In the genomic region with DNA sequence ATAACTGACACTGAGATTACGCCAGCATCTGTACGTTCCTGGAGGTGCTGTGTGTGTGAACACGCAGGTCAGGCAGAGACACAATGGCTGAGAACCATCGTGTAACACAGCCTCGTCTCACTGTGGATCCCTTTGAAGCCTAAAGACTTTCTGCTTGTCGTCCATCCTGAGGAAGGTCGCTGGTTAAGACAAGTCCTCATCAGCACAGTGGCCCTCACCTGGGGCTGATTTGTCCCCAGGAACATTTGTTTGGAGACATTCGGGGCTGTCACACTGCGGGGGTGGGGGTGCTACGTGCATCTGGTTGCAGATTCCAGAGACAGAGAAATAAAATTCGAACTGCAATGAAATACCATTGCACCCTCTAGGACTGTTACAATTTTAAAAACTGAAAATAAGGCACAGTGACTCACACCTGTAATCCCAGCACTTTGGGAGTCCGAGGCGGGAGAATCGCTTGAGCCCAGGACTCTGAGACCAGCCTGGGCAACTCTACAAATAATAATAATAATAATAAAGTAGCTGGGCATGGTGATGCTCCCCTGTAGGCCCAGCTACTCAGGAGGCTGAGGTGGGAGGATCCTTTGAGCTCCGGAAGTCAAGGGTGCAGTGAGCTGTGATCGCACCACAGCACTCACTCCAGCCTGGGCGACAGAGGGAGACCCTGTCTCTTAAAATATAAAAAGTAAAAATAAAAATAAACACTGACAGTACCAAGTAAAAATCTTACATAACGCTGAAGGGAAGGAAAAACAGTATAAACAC, we compare ENCODE assay signal across 18 cellular contexts.
"Had no signal": no experiment of that assay in that cellular context is flagged by ENCODE, and none has a peak within 500 bp of the region (broad histone marks: within the 10 kb centered on the region; RNA-seq: fewer than 3 reads in every experiment).

No MANE protein-coding gene starts in this region.

- H3K4me3 ChIP-seq: heart left ventricle, left ventricle myocardium inferior, transverse colon had no signal

- H3K27me3 ChIP-seq: heart left ventricle, transverse colon had no signal

- H3K27ac ChIP-seq: heart left ventricle, left ventricle myocardium inferior, transverse colon had no signal

- H3K36me3 ChIP-seq: heart left ventricle, left ventricle myocardium inferior, transverse colon had no signal

- FAIRE-seq: colon, islet of Langerhans had no signal

- DNase-seq: activated CD4-positive, alpha-beta T cell treated with anti-CD3 and anti-CD28 coated beads for 48 hours; activated CD8-positive, alpha-beta T cell treated with anti-CD3 and anti-CD28 coated beads for 36 hours; activated gamma-delta T cell treated with Interleukin-2 at 50 U/mL for 16 hours; activated T-cell treated with anti-CD3 and anti-CD28 coated beads, Interleukin-2, amount 50 U/mL, for 48 hours; amniotic stem cell; caudate nucleus; effector CD4-positive, alpha-beta T cell; foreskin melanocyte; heart left ventricle; left ventricle myocardium inferior; nucleus accumbens; stimulated activated CD4-positive, alpha-beta T cell treated with anti-CD3 and anti-CD28 coated beads, Interleukin-4, amount 100 ng/mL, for 1 hour; stimulated activated naive CD4-positive, alpha-beta T cell treated with Interleukin-2 at 50 U/mL for 16 hours; substantia nigra; transverse colon had no signal

- H3K9me3 ChIP-seq: heart left ventricle, left ventricle myocardium inferior, transverse colon had no signal

- ATAC-seq: activated CD8-positive, alpha-beta T cell treated with anti-CD3 and anti-CD28 coated beads for 36 hours; heart left ventricle; natural killer cell treated with Interleukin-12 subunit alpha and Interleukin-12 subunit beta and Interleukin-15 and Interleukin-18, amount 100 ng/mL, for 72 hours had no signal
